ENCODE assay signal across 23 cellular contexts in the genomic region with DNA sequence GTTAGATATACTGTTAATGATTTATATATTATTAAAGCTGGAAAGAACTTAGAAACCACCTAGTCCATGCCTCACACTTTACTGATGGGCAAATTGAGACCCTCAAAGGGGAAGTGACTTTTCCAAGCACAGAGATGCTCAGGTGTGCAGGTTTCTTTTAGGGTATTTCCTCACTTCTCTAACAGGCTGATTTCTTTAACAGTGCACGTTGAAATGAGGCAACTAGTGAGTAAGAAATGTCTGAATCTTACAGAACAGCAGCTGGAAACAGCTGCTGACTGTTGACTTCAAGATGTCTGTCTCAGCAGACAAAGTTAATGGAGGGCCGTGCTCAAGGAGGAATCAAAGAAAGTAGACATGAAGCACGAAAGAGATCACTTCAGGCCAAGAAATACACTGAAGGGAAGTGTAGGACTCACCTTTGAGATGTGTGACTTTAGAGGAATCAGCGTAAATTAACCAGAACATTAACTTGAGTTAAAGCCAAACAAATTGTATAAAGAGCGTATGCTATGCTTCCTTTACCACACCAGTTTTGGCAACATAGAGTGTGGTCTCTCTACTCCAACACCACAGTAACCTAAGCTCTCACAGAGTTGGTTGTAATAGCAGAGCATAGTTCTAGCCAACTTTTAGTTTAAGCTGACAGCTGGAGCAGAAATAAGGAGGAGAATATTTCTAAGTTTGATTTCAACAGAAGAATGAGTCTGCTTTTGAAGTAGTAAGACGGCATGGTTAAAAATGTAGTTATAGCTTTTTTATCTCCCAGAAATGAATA.
A peak's percentile ranks its signal among the peaks of the same experiment; 100 is the strongest.
DNase-seq lines count a peak whose midpoint lies in the region; ATAC-seq, FAIRE-seq and TF ChIP-seq lines count a peak whose summit lies in the region.
"Had no signal": no experiment of that assay in that cellular context is flagged by ENCODE, and none has a peak within 500 bp of the region (broad histone marks: within the 10 kb centered on the region; RNA-seq: fewer than 3 reads in every experiment).

No MANE protein-coding gene starts in this region.

- POLR2A ChIA-PET in WTC11 (lab: Charles Lee): no interaction called here
- POLR2A ChIA-PET in activated CD4-positive, alpha-beta memory T cell treated with anti-CD3 and anti-CD28 coated beads for 36 hours (lab: Charles Lee): no interaction called here

- H3K9me3 Mint-ChIP-seq in WTC11 (peaks cover 17% of the 10 kb centered on the region), nephron (peaks cover 5% of the 10 kb centered on the region)
- H3K9me3 Mint-ChIP-seq in activated CD4-positive, alpha-beta memory T cell treated with anti-CD3 and anti-CD28 coated beads for 36 hours: peaks cover 17% of the 10 kb centered on the region

- no peak for TF ChIP-seq POLR2A in GM12892 (IDR thresholded peaks at IDR 0.05; ENCODE audit: low read depth, low read length)

- DNase-seq in GM12892 (ENCODE audit: insufficient read length) (no peak), WTC11 (ENCODE audit: low spot score) (no peak), fibroblast of villous mesenchyme (ENCODE audit: low read depth) (peak; percentile 58), cerebellar cortex (ENCODE audit: low spot score) (no peak)
- DNase-seq in activated CD4-positive, alpha-beta memory T cell treated with anti-CD3 and anti-CD28 coated beads for 36 hours: no peak
- DNase-seq in stimulated activated naive CD4-positive, alpha-beta T cell (lab: John Stamatoyannopoulos, UW): no peak
- DNase-seq: activated CD4-positive, alpha-beta T cell treated with anti-CD3 and anti-CD28 coated beads, Interleukin-2, amount 50 U/mL, for 48 hours; amniotic stem cell; Calu3; head of caudate nucleus; Karpas-422; NCI-H1436 treated with DMSO at 0.1 percent for 48 hours; NCI-H2227 treated with DMSO at 0.1 percent for 48 hours; spleen; stimulated activated naive CD8-positive, alpha-beta T cell treated with anti-CD3 and anti-CD28 coated beads, Interleukin-15, amount 100 ng/mL, for 72 hours; uterus had no signal

- ATAC-seq in WTC11 (no peak), HG03039 (IDR thresholded peaks at IDR 0.05; ENCODE audit: unreplicated experiment) (no peak)
- ATAC-seq: mucosa of descending colon; stimulated activated naive CD8-positive, alpha-beta T cell treated with anti-CD3 and anti-CD28 coated beads, Interleukin-15, amount 100 ng/mL, for 72 hours had no signal

- H3K27me3 Mint-ChIP-seq in WTC11 (ENCODE audit: low read depth): no peaks in the 10 kb centered on the region
- no peaks in the 10 kb centered on the region for H3K27me3 Mint-ChIP-seq in nephron (ENCODE audit: low read depth)
- H3K27me3 Mint-ChIP-seq in activated CD4-positive, alpha-beta memory T cell treated with anti-CD3 and anti-CD28 coated beads for 36 hours: no peaks in the 10 kb centered on the region
- H3K27me3 Mint-ChIP-seq: stimulated activated naive CD8-positive, alpha-beta T cell treated with anti-CD3 and anti-CD28 coated beads, Interleukin-15, amount 100 ng/mL, for 72 hours had no signal

- H3K4me1 Mint-ChIP-seq in WTC11 (peaks cover 13% of the 10 kb centered on the region), nephron (peaks cover 14% of the 10 kb centered on the region)
- H3K4me1 Mint-ChIP-seq in activated CD4-positive, alpha-beta memory T cell treated with anti-CD3 and anti-CD28 coated beads for 36 hours (ENCODE audit: low read depth): peaks cover 5% of the 10 kb centered on the region

- H3K36me3 Mint-ChIP-seq in WTC11 (peaks cover 17% of the 10 kb centered on the region), nephron (ENCODE audit: low read depth) (no peaks in the 10 kb centered on the region)
- H3K36me3 Mint-ChIP-seq in activated CD4-positive, alpha-beta memory T cell treated with anti-CD3 and anti-CD28 coated beads for 36 hours: peaks cover 12% of the 10 kb centered on the region

- H3K4me3 ChIP-seq in fibroblast of villous mesenchyme (ENCODE audit: low read depth, low read length): no peak overlapping the region
- H3K4me3 ChIP-seq: mucosa of descending colon, SJSA1, spleen, uterus had no signal

- CTCF ChIA-PET in WTC11 (lab: Charles Lee): no interaction called here
- CTCF ChIA-PET in activated CD4-positive, alpha-beta memory T cell treated with anti-CD3 and anti-CD28 coated beads for 36 hours (lab: Charles Lee): no interaction called here

- peak; percentile 58 for FAIRE-seq in GM12892 (lab: Jason Lieb, UNC)
- FAIRE-seq: colon, endothelial cell of umbilical vein, keratinocyte had no signal

- H3K27ac Mint-ChIP-seq in WTC11 (0 out of 2 replicates have a peak overlapping the region, but pooled peaks have one; percentile 7), nephron (peak overlapping the region; percentile 87 to 88 (median 87))
- H3K27ac Mint-ChIP-seq in activated CD4-positive, alpha-beta memory T cell treated with anti-CD3 and anti-CD28 coated beads for 36 hours: no peak overlapping the region
- H3K27ac Mint-ChIP-seq: stimulated activated naive CD8-positive, alpha-beta T cell treated with anti-CD3 and anti-CD28 coated beads, Interleukin-15, amount 100 ng/mL, for 72 hours had no signal

- TF ChIP-seq CTCF in WTC11 (IDR thresholded peaks at IDR 0.05) (no peak), fibroblast of villous mesenchyme (IDR thresholded peaks at IDR 0.05; ENCODE audit: insufficient read depth, low read depth, low read length) (no peak), nephron (IDR thresholded peaks at IDR 0.05; ENCODE audit: unreplicated experiment in 3 of 3) (no peak)

- intact Hi-C loops in activated CD4-positive, alpha-beta memory T cell treated with anti-CD3 and anti-CD28 coated beads for 36 hours (cut with micrococcal nuclease): no loop called here

- H3K4me3 Mint-ChIP-seq in WTC11 (no peak overlapping the region), nephron (no peak overlapping the region)
- no peak overlapping the region for H3K4me3 Mint-ChIP-seq in activated CD4-positive, alpha-beta memory T cell treated with anti-CD3 and anti-CD28 coated beads for 36 hours
- H3K4me3 Mint-ChIP-seq: stimulated activated naive CD8-positive, alpha-beta T cell treated with anti-CD3 and anti-CD28 coated beads, Interleukin-15, amount 100 ng/mL, for 72 hours had no signal

TF ChIP-seq in WTC11, 78 proteins besides CTCF, POLR2A, EP300 and RAD21 (continues in another document):
- TF ChIP-seq FOXP1 (CRISPR knock-in tag; IDR thresholded peaks at IDR 0.05; ENCODE audit: borderline replicate concordance) (no peak), TEAD4 (CRISPR knock-in tag; IDR thresholded peaks at IDR 0.05) (no peak), RELA (CRISPR knock-in tag; IDR thresholded peaks at IDR 0.05; ENCODE audit: borderline replicate concordance) (no peak)
- TF ChIP-seq, protein P1, sequence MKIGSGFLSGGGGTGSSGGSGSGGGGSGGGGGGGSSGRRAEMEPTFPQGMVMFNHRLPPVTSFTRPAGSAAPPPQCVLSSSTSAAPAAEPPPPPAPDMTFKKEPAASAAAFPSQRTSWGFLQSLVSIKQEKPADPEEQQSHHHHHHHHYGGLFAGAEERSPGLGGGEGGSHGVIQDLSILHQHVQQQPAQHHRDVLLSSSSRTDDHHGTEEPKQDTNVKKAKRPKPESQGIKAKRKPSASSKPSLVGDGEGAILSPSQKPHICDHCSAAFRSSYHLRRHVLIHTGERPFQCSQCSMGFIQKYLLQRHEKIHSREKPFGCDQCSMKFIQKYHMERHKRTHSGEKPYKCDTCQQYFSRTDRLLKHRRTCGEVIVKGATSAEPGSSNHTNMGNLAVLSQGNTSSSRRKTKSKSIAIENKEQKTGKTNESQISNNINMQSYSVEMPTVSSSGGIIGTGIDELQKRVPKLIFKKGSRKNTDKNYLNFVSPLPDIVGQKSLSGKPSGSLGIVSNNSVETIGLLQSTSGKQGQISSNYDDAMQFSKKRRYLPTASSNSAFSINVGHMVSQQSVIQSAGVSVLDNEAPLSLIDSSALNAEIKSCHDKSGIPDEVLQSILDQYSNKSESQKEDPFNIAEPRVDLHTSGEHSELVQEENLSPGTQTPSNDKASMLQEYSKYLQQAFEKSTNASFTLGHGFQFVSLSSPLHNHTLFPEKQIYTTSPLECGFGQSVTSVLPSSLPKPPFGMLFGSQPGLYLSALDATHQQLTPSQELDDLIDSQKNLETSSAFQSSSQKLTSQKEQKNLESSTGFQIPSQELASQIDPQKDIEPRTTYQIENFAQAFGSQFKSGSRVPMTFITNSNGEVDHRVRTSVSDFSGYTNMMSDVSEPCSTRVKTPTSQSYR (CRISPR knock-in tag; IDR thresholded peaks at IDR 0.05): no peak
- TF ChIP-seq, protein P2, sequence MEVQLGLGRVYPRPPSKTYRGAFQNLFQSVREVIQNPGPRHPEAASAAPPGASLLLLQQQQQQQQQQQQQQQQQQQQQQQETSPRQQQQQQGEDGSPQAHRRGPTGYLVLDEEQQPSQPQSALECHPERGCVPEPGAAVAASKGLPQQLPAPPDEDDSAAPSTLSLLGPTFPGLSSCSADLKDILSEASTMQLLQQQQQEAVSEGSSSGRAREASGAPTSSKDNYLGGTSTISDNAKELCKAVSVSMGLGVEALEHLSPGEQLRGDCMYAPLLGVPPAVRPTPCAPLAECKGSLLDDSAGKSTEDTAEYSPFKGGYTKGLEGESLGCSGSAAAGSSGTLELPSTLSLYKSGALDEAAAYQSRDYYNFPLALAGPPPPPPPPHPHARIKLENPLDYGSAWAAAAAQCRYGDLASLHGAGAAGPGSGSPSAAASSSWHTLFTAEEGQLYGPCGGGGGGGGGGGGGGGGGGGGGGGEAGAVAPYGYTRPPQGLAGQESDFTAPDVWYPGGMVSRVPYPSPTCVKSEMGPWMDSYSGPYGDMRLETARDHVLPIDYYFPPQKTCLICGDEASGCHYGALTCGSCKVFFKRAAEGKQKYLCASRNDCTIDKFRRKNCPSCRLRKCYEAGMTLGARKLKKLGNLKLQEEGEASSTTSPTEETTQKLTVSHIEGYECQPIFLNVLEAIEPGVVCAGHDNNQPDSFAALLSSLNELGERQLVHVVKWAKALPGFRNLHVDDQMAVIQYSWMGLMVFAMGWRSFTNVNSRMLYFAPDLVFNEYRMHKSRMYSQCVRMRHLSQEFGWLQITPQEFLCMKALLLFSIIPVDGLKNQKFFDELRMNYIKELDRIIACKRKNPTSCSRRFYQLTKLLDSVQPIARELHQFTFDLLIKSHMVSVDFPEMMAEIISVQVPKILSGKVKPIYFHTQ (CRISPR knock-in tag; IDR thresholded peaks at IDR 0.05): no peak
- TF ChIP-seq, protein P3, sequence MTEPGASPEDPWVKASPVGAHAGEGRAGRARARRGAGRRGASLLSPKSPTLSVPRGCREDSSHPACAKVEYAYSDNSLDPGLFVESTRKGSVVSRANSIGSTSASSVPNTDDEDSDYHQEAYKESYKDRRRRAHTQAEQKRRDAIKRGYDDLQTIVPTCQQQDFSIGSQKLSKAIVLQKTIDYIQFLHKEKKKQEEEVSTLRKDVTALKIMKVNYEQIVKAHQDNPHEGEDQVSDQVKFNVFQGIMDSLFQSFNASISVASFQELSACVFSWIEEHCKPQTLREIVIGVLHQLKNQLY (CRISPR knock-in tag; IDR thresholded peaks at IDR 0.05): no peak
- TF ChIP-seq, protein P4, sequence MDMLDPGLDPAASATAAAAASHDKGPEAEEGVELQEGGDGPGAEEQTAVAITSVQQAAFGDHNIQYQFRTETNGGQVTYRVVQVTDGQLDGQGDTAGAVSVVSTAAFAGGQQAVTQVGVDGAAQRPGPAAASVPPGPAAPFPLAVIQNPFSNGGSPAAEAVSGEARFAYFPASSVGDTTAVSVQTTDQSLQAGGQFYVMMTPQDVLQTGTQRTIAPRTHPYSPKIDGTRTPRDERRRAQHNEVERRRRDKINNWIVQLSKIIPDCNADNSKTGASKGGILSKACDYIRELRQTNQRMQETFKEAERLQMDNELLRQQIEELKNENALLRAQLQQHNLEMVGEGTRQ (CRISPR knock-in tag; IDR thresholded peaks at IDR 0.05): no peak
